ENCODE assay signal across 34 cellular contexts in genomic region chr22:19046287-19046686, GRCh38.
"Had no signal": no experiment of that assay in that cellular context is flagged by ENCODE, and none has a peak within 500 bp of the region (broad histone marks: within the 10 kb centered on the region; RNA-seq: fewer than 3 reads in every experiment).

No MANE protein-coding gene starts in this region.

- H3K27ac ChIP-seq: KMS-11 had no signal

- DNase-seq: Karpas-422, Kasumi-1, MG63, MM.1S, MV-4-11, NCI-H1048, NCI-H1092, NCI-H1092 treated with DMSO at 0.1 percent for 48 hours, NCI-H1105, NCI-H1105 treated with DMSO at 0.1 percent for 48 hours, NCI-H1417, NCI-H1417 treated with DMSO at 0.1 percent for 48 hours, NCI-H1436, NCI-H1436 treated with DMSO at 0.1 percent for 48 hours, NCI-H146, NCI-H1694, NCI-H1694 treated with DMSO at 0.1 percent for 48 hours, NCI-H187, NCI-H187 treated with DMSO at 0.1 percent for 48 hours, NCI-H1930, NCI-H2029, NCI-H2029 treated with DMSO at 0.1 percent for 48 hours, NCI-H2081, NCI-H2081 treated with DMSO at 0.1 percent for 48 hours, NCI-H2107, NCI-H2171, NCI-H2171 treated with DMSO at 0.1 percent for 48 hours, NCI-H2227 treated with DMSO at 0.1 percent for 48 hours, NCI-H226, NCI-H345, NCI-H446, NCI-H446 treated with DMSO at 0.1 percent for 48 hours, NCI-H510A had no signal

- H3K4me3 ChIP-seq: MG63 had no signal

- H3K4me2 ChIP-seq: KMS-11 had no signal

- H3K9me3 ChIP-seq: MG63 had no signal

- H3K9ac ChIP-seq: KMS-11 had no signal

- H3K27me3 ChIP-seq: MG63 had no signal
